11 cellular contexts compared by ENCODE assay signal in the genomic region with DNA sequence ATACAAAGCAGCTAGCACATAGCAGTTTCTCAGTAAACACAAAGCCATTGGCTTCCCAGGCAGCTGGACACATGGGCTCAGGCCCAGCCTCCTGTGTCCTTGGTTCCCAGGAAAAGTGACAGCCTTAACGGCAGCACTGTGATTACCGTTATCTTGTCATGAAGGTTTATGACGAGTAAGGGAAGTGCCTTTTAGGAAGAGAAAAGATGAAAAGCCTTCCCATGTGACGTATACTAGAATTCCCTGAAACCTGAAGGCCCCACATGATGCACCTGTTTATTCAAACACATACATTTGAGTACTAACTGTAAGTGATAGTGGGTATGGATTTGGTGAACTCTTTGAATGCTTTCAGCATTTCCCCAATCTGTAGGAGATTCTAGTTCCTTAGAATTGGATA.
"Had no signal": no experiment of that assay in that cellular context is flagged by ENCODE, and none has a peak within 500 bp of the region (broad histone marks: within the 10 kb centered on the region; RNA-seq: fewer than 3 reads in every experiment).

No MANE protein-coding gene starts in this region.

- H3K9ac ChIP-seq: GM23248 had no signal

- FAIRE-seq: H1, H54 had no signal

- H3K4me3 ChIP-seq: GM23248, GM23338, HAP-1 had no signal

- H3K4me1 ChIP-seq: HAP-1 had no signal

- H3K36me3 ChIP-seq: HAP-1 had no signal

- H3K4me2 ChIP-seq: GM23338 had no signal

- H3K27ac ChIP-seq: GM23248 had no signal

- ATAC-seq: GM23338, HCT116 had no signal

- DNase-seq: GM23248, GOT3, H7, H9, HCEC 1CT, HFFc6 had no signal

- H2AFZ ChIP-seq: GM23248, GM23338 had no signal

- H3K9me3 ChIP-seq: HAP-1 had no signal
